Comparison of ENCODE assay signal across 8 cellular contexts in genomic region chr3:50121416-50122032, GRCh38. TPM values are rescaled to one million over a fixed set of nuclear protein-coding genes. Genes with fewer than 3 reads are reported as not detected.
DNase-seq lines count a peak whose midpoint lies in the region; ATAC-seq and TF ChIP-seq lines count a peak whose summit lies in the region.

No MANE protein-coding gene starts in this region.

- H3K27ac ChIP-seq in dorsolateral prefrontal cortex, result peak overlapping the region in 30 of 59 donors; percentile 3 to 75 (median 50)

- CTCF ChIA-PET in HEK293T (lab: Yijun Ruan, JAX), result interaction anchor here (0.8 to 1.9 kb wide), 6 partner anchors 9 to 75 kb away, joined by 3 to 11 read pairs (median 4); partner anchors contain the start of gene GNAT1

- peak; percentile 85 for DNase-seq in EH (ENCODE audit: low read depth)
- DNase-seq in HEK293T (ENCODE audit: extremely low spot score), result peak; percentile 88
- peak; percentile 10 for DNase-seq in NCI-H510A (lab: John Stamatoyannopoulos, UW)
- DNase-seq in activated CD4-positive, alpha-beta T cell treated with anti-CD3 and anti-CD28 coated beads, Interleukin-2, amount 50 U/mL, for 1 hour, result peak; percentile 72
- peak; percentile 57 to 83 (median 79) for DNase-seq in dorsolateral prefrontal cortex
- peak; percentile 66 for DNase-seq in medulla oblongata (ENCODE audit: extremely low spot score)
- DNase-seq in stimulated activated CD8-positive, alpha-beta memory T cell treated with anti-CD3 and anti-CD28 coated beads, Interleukin-15, amount 100 ng/mL, for 24 hours (ENCODE audit: low read depth), result peak; percentile 54

- POLR2A ChIA-PET in HEK293T (lab: Yijun Ruan, JAX), result interaction anchor here (1.2 to 1.8 kb wide), 2 partner anchors 32 to 48 kb away, joined by 3 to 8 read pairs; no protein-coding TSS in a partner anchor

- peak; percentile 72 to 95 (median 88) for TF ChIP-seq CTCF in dorsolateral prefrontal cortex (IDR thresholded peaks at IDR 0.05 in 54 of 56, conservative IDR thresholded peaks at IDR 0.05 in 2 of 56; ENCODE audit: low read depth in 1 of 56, partially characterized antibody in 56 of 56)

- H3K4me3 ChIP-seq in dorsolateral prefrontal cortex, result no peak overlapping the region

- no peaks in the 10 kb centered on the region for H3K27me3 ChIP-seq in dorsolateral prefrontal cortex

- ATAC-seq in GM18907 (IDR thresholded peaks at IDR 0.05; ENCODE audit: unreplicated experiment), result no peak

- intact Hi-C loops in dorsolateral prefrontal cortex (cut with DNase I), result loop anchor here (1.0 to 5.0 kb wide), 4 partner anchors 65 to 151 kb away; no protein-coding TSS in a partner anchor

TF ChIP-seq in HEK293T, 16 proteins besides CTCF, POLR2A, EP300 and RAD21:
- TF ChIP-seq ELF4 (IDR thresholded peaks at IDR 0.05), result no peak
- TF ChIP-seq HDGF (IDR thresholded peaks at IDR 0.05; ENCODE audit: borderline replicate concordance), result no peak
- TF ChIP-seq LEF1 (IDR thresholded peaks at IDR 0.05; ENCODE audit: borderline replicate concordance), result no peak
- no peak for TF ChIP-seq FOXM1 (IDR thresholded peaks at IDR 0.05; ENCODE audit: borderline replicate concordance)
- no peak for TF ChIP-seq SUZ12 (IDR thresholded peaks at IDR 0.05)
- TF ChIP-seq L3MBTL2 (conservative IDR thresholded peaks at IDR 0.05), result no peak
- no peak for TF ChIP-seq BHLHE40 (IDR thresholded peaks at IDR 0.05; ENCODE audit: borderline replicate concordance)
- TF ChIP-seq ZNF384 (IDR thresholded peaks at IDR 0.05), result no peak
- TF ChIP-seq NFRKB (IDR thresholded peaks at IDR 0.05), result no peak
- no peak for TF ChIP-seq TARDBP (IDR thresholded peaks at IDR 0.05)
- no peak for TF ChIP-seq FOXA1 (IDR thresholded peaks at IDR 0.05)
- no peak for TF ChIP-seq FOXK2 (IDR thresholded peaks at IDR 0.05)
TF ChIP-seq in HEK293T: peak in this region for 0.

RNA-seq across cellular contexts. Expression of gene RBM5, which starts 32.8 kb away (rescaled TPM):
- total RNA-seq in dorsolateral prefrontal cortex, result 100 to 1,000 TPM; 146 to 322 (median 227) TPM

RNA-seq across cellular contexts. Expression of gene SEMA3F, which starts 33.6 kb away (rescaled TPM):
- total RNA-seq in dorsolateral prefrontal cortex, result 10 to 100 TPM in 39 of 120 experiments, 1 to 10 TPM in 81; 1.9 to 30.3 (median 8.3) TPM

Comparison
In these comparisons a context has a peak if more than half of its experiments do, and no peak if none do; other contexts are left out.
1. DNase-seq: peak in every context shown above with its lines; median percentile 88 in HEK293T; 85 in EH; 79 in dorsolateral prefrontal cortex; 72 in activated CD4-positive, alpha-beta T cell treated with anti-CD3 and anti-CD28 coated beads, Interleukin-2, amount 50 U/mL, for 1 hour; 66 in medulla oblongata; 54 in stimulated activated CD8-positive, alpha-beta memory T cell treated with anti-CD3 and anti-CD28 coated beads, Interleukin-15, amount 100 ng/mL, for 24 hours; 10 in NCI-H510A.